Comparison of ENCODE assay signal across 19 cellular contexts in the genomic region with DNA sequence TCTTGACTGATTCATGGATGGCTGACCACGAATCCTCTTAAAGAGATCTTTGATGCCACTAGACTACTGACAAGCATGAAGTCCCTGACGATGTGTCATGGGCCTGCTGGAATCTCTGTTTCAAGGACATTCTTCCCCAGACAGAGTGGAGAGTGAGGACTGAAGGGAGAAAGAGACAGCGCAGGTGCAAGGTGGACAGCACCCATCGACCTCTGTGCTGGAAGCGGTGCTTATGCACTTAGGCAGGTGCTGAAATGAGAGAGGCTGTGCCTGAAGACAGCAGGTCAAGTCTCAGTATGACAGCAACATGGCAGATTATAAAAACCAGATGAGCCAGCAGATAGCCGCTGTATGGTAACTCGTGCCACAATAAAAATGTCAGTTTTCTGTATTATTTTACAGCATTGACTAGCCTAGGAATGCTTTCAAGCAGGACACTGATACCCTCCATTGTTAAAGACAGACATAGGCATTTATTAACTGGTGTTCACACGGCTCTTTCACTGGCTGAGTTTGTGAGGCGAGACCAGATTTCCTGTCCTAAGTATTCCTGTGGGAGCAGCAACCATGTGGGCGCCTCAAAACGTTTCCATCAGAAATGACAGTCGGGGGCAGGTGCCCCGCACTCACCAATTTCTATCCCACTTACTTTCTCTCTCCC. TPM values are rescaled to one million over a fixed set of nuclear protein-coding genes. Genes with fewer than 3 reads are reported as not detected.
DNase-seq lines count a peak whose midpoint lies in the region; ATAC-seq and TF ChIP-seq lines count a peak whose summit lies in the region.
"Had no signal": no experiment of that assay in that cellular context is flagged by ENCODE, and none has a peak within 500 bp of the region (broad histone marks: within the 10 kb centered on the region; RNA-seq: fewer than 3 reads in every experiment).

No MANE protein-coding gene starts in this region.

- no TSS peak for BruUV-seq in A673 (replicated peaks; lab: Mats Ljungman, UMichigan)

- H3K27me3 Mint-ChIP-seq in mesothelial cell of epicardium (ENCODE audit: low read depth): no peaks in the 10 kb centered on the region
- H3K27me3 Mint-ChIP-seq: CD4-positive, alpha-beta memory T cell had no signal

- ATAC-seq in GM21360 (IDR thresholded peaks at IDR 0.05; ENCODE audit: unreplicated experiment) (no peak), HG02678 (IDR thresholded peaks at IDR 0.05; ENCODE audit: unreplicated experiment) (no peak)
- ATAC-seq: A549, HepG2 had no signal

- no peak overlapping the region for H3K9ac ChIP-seq in OCI-LY3 (ENCODE audit: low read length)
- H3K9ac ChIP-seq: GM23248 had no signal

- 0 out of 2 replicates have a peak overlapping the region, but pooled peaks have one; percentile 7 for H3K4me2 ChIP-seq in OCI-LY3 (ENCODE audit: low read length)
- H3K4me2 ChIP-seq: A549 had no signal

- H3K4me3 Mint-ChIP-seq in mesothelial cell of epicardium: no peak overlapping the region
- H3K4me3 Mint-ChIP-seq: CD4-positive, alpha-beta memory T cell; HFFc6 had no signal

- peaks cover 7% of the 10 kb centered on the region for H3K36me3 Mint-ChIP-seq in mesothelial cell of epicardium
- H3K36me3 Mint-ChIP-seq: CD4-positive, alpha-beta memory T cell had no signal

- POLR2A ChIA-PET in A673 (lab: Charles Lee; ENCODE audit: low non-redundant PET) (interaction anchor here (0.6 kb wide), 1 partner anchor 886 kb away, joined by 3 read pairs; no protein-coding TSS in a partner anchor), HEK293 (lab: Yijun Ruan, JAX) (no interaction called here)

- no peaks in the 10 kb centered on the region for H3K9me3 Mint-ChIP-seq in mesothelial cell of epicardium
- H3K9me3 Mint-ChIP-seq: CD4-positive, alpha-beta memory T cell; HFFc6 had no signal

- H3K27me3 ChIP-seq in A673 (replicated peaks; ENCODE audit: insufficient read depth, low read depth, low read length, poor library complexity): no peaks in the 10 kb centered on the region
- no peaks in the 10 kb centered on the region for H3K27me3 ChIP-seq in OCI-LY3 (ENCODE audit: low read depth, low read length)

- intact Hi-C loops in A673 (cut with micrococcal nuclease; ENCODE audit: unreplicated experiment): no loop called here

- DNase-seq in A673 (ENCODE audit: low spot score) (peak; percentile 52), mesothelial cell of epicardium (ENCODE audit: low spot score in 2 of 2, unreplicated experiment in 2 of 2) (no peak), DMS153 treated with DMSO at 0.1 percent for 48 hours (lab: John Stamatoyannopoulos, UW; ENCODE audit: unreplicated experiment) (no peak), NCI-H146 treated with DMSO at 0.1 percent for 48 hours (lab: John Stamatoyannopoulos, UW; ENCODE audit: unreplicated experiment) (no peak)
- DNase-seq: AML-193; CD4-positive, alpha-beta memory T cell; GF-D8; GM23248; HFFc6; MM.1S; NCI-H1105 treated with DMSO at 0.1 percent for 48 hours; NCI-H2029; NCI-H524 had no signal

- no peak overlapping the region for H3K4me3 ChIP-seq in A673 (ENCODE audit: low read depth, low read length, poor library complexity, severe bottlenecking)
- H3K4me3 ChIP-seq in HEK293 (ENCODE audit: low read depth, low read length): no peak overlapping the region
- H3K4me3 ChIP-seq in OCI-LY3 (ENCODE audit: low read length): no peak overlapping the region
- H3K4me3 ChIP-seq: A549, GM23248 had no signal

- no peaks in the 10 kb centered on the region for H3K79me2 ChIP-seq in OCI-LY3 (ENCODE audit: low read length)

- H3K9me3 ChIP-seq in A673 (ENCODE audit: low read depth, low read length, poor library complexity, severe bottlenecking): no peaks in the 10 kb centered on the region
- H3K9me3 ChIP-seq in HEK293 (ENCODE audit: control insufficient read depth, insufficient read depth, low read depth, low read length): no peaks in the 10 kb centered on the region
- no peaks in the 10 kb centered on the region for H3K9me3 ChIP-seq in OCI-LY3 (ENCODE audit: insufficient read depth, low read length)
- H3K9me3 ChIP-seq: A549 had no signal

- H4K20me1 ChIP-seq in OCI-LY3 (ENCODE audit: insufficient read depth, low read length): no peaks in the 10 kb centered on the region

- TF ChIP-seq CTCF in A673 (conservative IDR thresholded peaks at IDR 0.05; ENCODE audit: low read depth, low read length) (no peak), HEK293 (tag by site-specific recombination; IDR thresholded peaks at IDR 0.05) (no peak), OCI-LY3 (IDR thresholded peaks at IDR 0.05; ENCODE audit: low read depth, low read length) (no peak), mesothelial cell of epicardium (IDR thresholded peaks at IDR 0.05; ENCODE audit: unreplicated experiment) (no peak)

- H3K4me1 Mint-ChIP-seq in mesothelial cell of epicardium: peaks cover 18% of the 10 kb centered on the region
- H3K4me1 Mint-ChIP-seq: CD4-positive, alpha-beta memory T cell had no signal

- H2AFZ ChIP-seq in OCI-LY3 (ENCODE audit: low read depth, low read length): no peak overlapping the region
- H2AFZ ChIP-seq: GM23248 had no signal

- H3K36me3 ChIP-seq in A673 (ENCODE audit: insufficient read depth, low read length, poor library complexity, severe bottlenecking) (no peaks in the 10 kb centered on the region), HEK293 (ENCODE audit: control insufficient read depth in 2 of 2, insufficient read depth in 1 of 2, low read length in 2 of 2) (no peaks in the 10 kb centered on the region), OCI-LY3 (replicated peaks; ENCODE audit: low read depth, low read length) (no peaks in the 10 kb centered on the region)

- H3K4me1 ChIP-seq in A673 (ENCODE audit: insufficient read depth, low read length, poor library complexity, severe bottlenecking) (peaks cover 11% of the 10 kb centered on the region), HEK293 (ENCODE audit: control insufficient read depth, insufficient read depth, low read length) (0 out of 2 replicates have a peak, but pooled peaks cover 5% of the 10 kb centered on the region), OCI-LY3 (ENCODE audit: low read length) (peaks cover 28% of the 10 kb centered on the region)
- H3K4me1 ChIP-seq: A549 had no signal

- peak overlapping the region; percentile 22 for H3K27ac Mint-ChIP-seq in mesothelial cell of epicardium
- H3K27ac Mint-ChIP-seq: CD4-positive, alpha-beta memory T cell; HFFc6 had no signal

- CTCF ChIA-PET in A673 (lab: Charles Lee) (no interaction called here), HEK293 (lab: Yijun Ruan, JAX) (no interaction called here)

- no peak overlapping the region for H3K27ac ChIP-seq in A673 (ENCODE audit: low read depth, low read length, poor library complexity, severe bottlenecking)
- peak overlapping the region; percentile 18; the same call in 1 of the 2 replicates for H3K27ac ChIP-seq in HEK293 (ENCODE audit: extremely low read depth, low read depth, low read length)
- H3K27ac ChIP-seq in OCI-LY3 (ENCODE audit: low read length): no peak overlapping the region
- H3K27ac ChIP-seq: A549, GM23248 had no signal

TF ChIP-seq in HEK293, 187 proteins besides CTCF, POLR2A, EP300 and RAD21 (continues in another document):
- TF ChIP-seq ZBTB10 (tag by site-specific recombination; IDR thresholded peaks at IDR 0.05): no peak
- no peak for TF ChIP-seq ZNF114 (tag by site-specific recombination; IDR thresholded peaks at IDR 0.05)
- 0 out of 2 replicates have a peak, but pooled peaks have one; percentile 12 for TF ChIP-seq EGR2 (tag by site-specific recombination; IDR thresholded peaks at IDR 0.05; ENCODE audit: low read depth)
- no peak for TF ChIP-seq ZNF121 (tag by site-specific recombination; IDR thresholded peaks at IDR 0.05)
- TF ChIP-seq, protein P1, sequence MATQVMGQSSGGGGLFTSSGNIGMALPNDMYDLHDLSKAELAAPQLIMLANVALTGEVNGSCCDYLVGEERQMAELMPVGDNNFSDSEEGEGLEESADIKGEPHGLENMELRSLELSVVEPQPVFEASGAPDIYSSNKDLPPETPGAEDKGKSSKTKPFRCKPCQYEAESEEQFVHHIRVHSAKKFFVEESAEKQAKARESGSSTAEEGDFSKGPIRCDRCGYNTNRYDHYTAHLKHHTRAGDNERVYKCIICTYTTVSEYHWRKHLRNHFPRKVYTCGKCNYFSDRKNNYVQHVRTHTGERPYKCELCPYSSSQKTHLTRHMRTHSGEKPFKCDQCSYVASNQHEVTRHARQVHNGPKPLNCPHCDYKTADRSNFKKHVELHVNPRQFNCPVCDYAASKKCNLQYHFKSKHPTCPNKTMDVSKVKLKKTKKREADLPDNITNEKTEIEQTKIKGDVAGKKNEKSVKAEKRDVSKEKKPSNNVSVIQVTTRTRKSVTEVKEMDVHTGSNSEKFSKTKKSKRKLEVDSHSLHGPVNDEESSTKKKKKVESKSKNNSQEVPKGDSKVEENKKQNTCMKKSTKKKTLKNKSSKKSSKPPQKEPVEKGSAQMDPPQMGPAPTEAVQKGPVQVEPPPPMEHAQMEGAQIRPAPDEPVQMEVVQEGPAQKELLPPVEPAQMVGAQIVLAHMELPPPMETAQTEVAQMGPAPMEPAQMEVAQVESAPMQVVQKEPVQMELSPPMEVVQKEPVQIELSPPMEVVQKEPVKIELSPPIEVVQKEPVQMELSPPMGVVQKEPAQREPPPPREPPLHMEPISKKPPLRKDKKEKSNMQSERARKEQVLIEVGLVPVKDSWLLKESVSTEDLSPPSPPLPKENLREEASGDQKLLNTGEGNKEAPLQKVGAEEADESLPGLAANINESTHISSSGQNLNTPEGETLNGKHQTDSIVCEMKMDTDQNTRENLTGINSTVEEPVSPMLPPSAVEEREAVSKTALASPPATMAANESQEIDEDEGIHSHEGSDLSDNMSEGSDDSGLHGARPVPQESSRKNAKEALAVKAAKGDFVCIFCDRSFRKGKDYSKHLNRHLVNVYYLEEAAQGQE (tag by site-specific recombination; IDR thresholded peaks at IDR 0.05): peak; percentile 91
- TF ChIP-seq OVOL3 (tag by site-specific recombination; IDR thresholded peaks at IDR 0.05): no peak

RNA-seq across cellular contexts. Expression of gene FOXC1, which starts 47.5 kb away (rescaled TPM):
- total RNA-seq in A673 (2021) (0.49 and 0.50 TPM in 2 replicates), mesothelial cell of epicardium (49.8 to 52.2 TPM (median 50.5 TPM) in 3 replicates)
- total RNA-seq: CD4-positive, alpha-beta memory T cell had no signal

Comparison
In these comparisons a context has a peak if more than half of its experiments do, and no peak if none do; other contexts are left out.
1. RNA of gene FOXC1, which starts 47.5 kb away (total RNA-seq): 49.8 to 52.2 TPM in mesothelial cell of epicardium; 0.49 to 0.50 TPM in A673; every median in the first group is over 10 times any median in the second.